Comparison of ENCODE assay signal across 11 cellular contexts in genomic region chr5:79924936-79925893, GRCh38.
DNase-seq lines count a peak whose midpoint lies in the region; FAIRE-seq and TF ChIP-seq lines count a peak whose summit lies in the region.
"Had no signal": no experiment of that assay in that cellular context is flagged by ENCODE, and none has a peak within 500 bp of the region (broad histone marks: within the 10 kb centered on the region; RNA-seq: fewer than 3 reads in every experiment).

No MANE protein-coding gene starts in this region.

- 76 to 78% (median 76%) methylated on average over 9 of the region's 9 CpGs for WGBS in small intestine, 3 donors
- WGBS in neuronal stem cell (ENCODE audit: extremely low coverage in 2 of 2, insufficient read length in 2 of 2, insufficient replicate concordance in 1 of 2), 2 donors: no CpG with 5 or more reads among the region's 9 CpGs

- H2BK120ac ChIP-seq in neuronal stem cell (ENCODE audit: low read depth, low read length): no peak overlapping the region

- H4K20me1 ChIP-seq in Loucy (ENCODE audit: insufficient read depth, low read length, poor library complexity, severe bottlenecking): no peaks in the 10 kb centered on the region

- no peak for FAIRE-seq in small intestine (lab: Jason Lieb, UNC)

- H3K27ac Mint-ChIP-seq in activated naive CD8-positive, alpha-beta T cell treated with anti-CD3 and anti-CD28 coated beads for 36 hours: no peak overlapping the region

- H2BK5ac ChIP-seq in neuronal stem cell (ENCODE audit: low read length): no peak overlapping the region

- H2AFZ ChIP-seq in Loucy (ENCODE audit: low read length) (no peak overlapping the region), neuronal stem cell (ENCODE audit: low read length) (no peak overlapping the region)

- H3K36me3 ChIP-seq in Loucy (ENCODE audit: insufficient read depth, low read length) (no peaks in the 10 kb centered on the region), small intestine (ENCODE audit: control insufficient read depth in 2 of 2, insufficient read depth in 2 of 2, low read length in 2 of 2) (no peaks in the 10 kb centered on the region), neuronal stem cell (replicated peaks in 1 of 2; ENCODE audit: control insufficient read depth in 2 of 2, insufficient read depth in 2 of 2, low read length in 2 of 2) (no peaks in the 10 kb centered on the region)

- H3K4me1 Mint-ChIP-seq in activated naive CD8-positive, alpha-beta T cell treated with anti-CD3 and anti-CD28 coated beads for 36 hours: no peaks in the 10 kb centered on the region

- no peaks in the 10 kb centered on the region for H3K79me2 ChIP-seq in Loucy (ENCODE audit: insufficient read depth, low read length)

- H2AK5ac ChIP-seq in neuronal stem cell (ENCODE audit: low read depth, low read length): no peak overlapping the region

- peaks cover 1% of the 10 kb centered on the region for H3K9me3 Mint-ChIP-seq in activated naive CD8-positive, alpha-beta T cell treated with anti-CD3 and anti-CD28 coated beads for 36 hours

- H3K9me3 ChIP-seq in Loucy (ENCODE audit: insufficient read depth, low read depth, low read length) (no peaks in the 10 kb centered on the region), small intestine (ENCODE audit: control insufficient read depth, low read depth) (peaks cover 1% of the 10 kb centered on the region), neuronal stem cell (replicated peaks in 1 of 2; ENCODE audit: control insufficient read depth in 2 of 2, insufficient read depth in 1 of 2, low read depth in 1 of 2, low read length in 2 of 2) (no peaks in the 10 kb centered on the region)
- H3K9me3 ChIP-seq: mucosa of descending colon had no signal

- no peak overlapping the region for H2BK12ac ChIP-seq in neuronal stem cell (ENCODE audit: low read length)

- no peak overlapping the region for H2BK15ac ChIP-seq in neuronal stem cell (ENCODE audit: low read length)

- no peak overlapping the region for H3K4me3 Mint-ChIP-seq in activated naive CD8-positive, alpha-beta T cell treated with anti-CD3 and anti-CD28 coated beads for 36 hours

- no peaks in the 10 kb centered on the region for H3K9me2 ChIP-seq in Loucy (replicated peaks; ENCODE audit: low read depth, low read length)

- H3K14ac ChIP-seq in neuronal stem cell (ENCODE audit: low read length): no peak overlapping the region

- DNase-seq in ELR (ENCODE audit: low read depth): peak; percentile 53
- DNase-seq in activated naive CD8-positive, alpha-beta T cell treated with anti-CD3 and anti-CD28 coated beads for 36 hours: peak; percentile 14
- DNase-seq in lung microvascular endothelial cell (ENCODE audit: low read depth in 2 of 2): peak; percentile 16 to 66
- no peak for DNase-seq in NCI-H2029 (lab: John Stamatoyannopoulos, UW)
- DNase-seq in mesenteric fat pad (ENCODE audit: low spot score): no peak
- no peak for DNase-seq in small intestine
- no peak for DNase-seq in neuronal stem cell (ENCODE audit: low spot score)
- DNase-seq: central memory CD4-positive, alpha-beta T cell; Right ventricle myocardium superior had no signal

- H3K9ac ChIP-seq in Loucy (ENCODE audit: low read depth, low read length, poor library complexity, severe bottlenecking) (no peak overlapping the region), neuronal stem cell (ENCODE audit: low read depth, low read length, poor library complexity) (no peak overlapping the region)

- peak; percentile 79 for TF ChIP-seq CTCF in Loucy (conservative IDR thresholded peaks at IDR 0.05; ENCODE audit: low read length)

- no peak overlapping the region for H3K4ac ChIP-seq in neuronal stem cell (ENCODE audit: low read length)

- H3K27ac ChIP-seq in small intestine (ENCODE audit: low read depth in 1 of 2, low read length in 1 of 2) (no peak overlapping the region), neuronal stem cell (replicated peaks; ENCODE audit: low read length) (no peak overlapping the region)

- H4K8ac ChIP-seq in neuronal stem cell (ENCODE audit: low read depth, low read length): no peak overlapping the region

- H3K23ac ChIP-seq in neuronal stem cell (ENCODE audit: low read depth, low read length, poor library complexity): no peak overlapping the region

- H3K4me3 ChIP-seq in Loucy (ENCODE audit: low read length, poor library complexity, severe bottlenecking) (no peak overlapping the region), small intestine (ENCODE audit: low read depth in 1 of 2, low read length in 2 of 2) (no peak overlapping the region), neuronal stem cell (ENCODE audit: low read length in 2 of 2) (no peak overlapping the region)
- H3K4me3 ChIP-seq: mucosa of descending colon had no signal

- no peak overlapping the region for H4K91ac ChIP-seq in neuronal stem cell (ENCODE audit: low read depth, low read length, poor library complexity)

- H3K36me3 Mint-ChIP-seq in activated naive CD8-positive, alpha-beta T cell treated with anti-CD3 and anti-CD28 coated beads for 36 hours: no peaks in the 10 kb centered on the region

- H3K79me1 ChIP-seq in neuronal stem cell (ENCODE audit: low read depth, low read length): no peaks in the 10 kb centered on the region

- H3K4me2 ChIP-seq in Loucy (ENCODE audit: low read depth, low read length, poor library complexity, severe bottlenecking) (no peak overlapping the region), neuronal stem cell (ENCODE audit: insufficient read depth, low read length, poor library complexity, severe bottlenecking) (no peak overlapping the region)

- H3K27me3 ChIP-seq in Loucy (ENCODE audit: insufficient read depth, low read length, poor library complexity, severe bottlenecking) (peaks cover 28% of the 10 kb centered on the region), small intestine (ENCODE audit: control insufficient read depth in 2 of 2, insufficient read depth in 2 of 2, low read length in 2 of 2) (peaks cover 0 to 5% of the 10 kb centered on the region in 2 donors), neuronal stem cell (ENCODE audit: control insufficient read depth in 3 of 3, insufficient read depth in 3 of 3, low read depth in 1 of 3, low read length in 3 of 3) (peaks cover 0 to 5% (median 0%) of the 10 kb centered on the region in 3 experiments)

- H3K4me1 ChIP-seq in Loucy (ENCODE audit: insufficient read depth, low read length, poor library complexity, severe bottlenecking): no peaks in the 10 kb centered on the region
- no peaks in the 10 kb centered on the region for H3K4me1 ChIP-seq in small intestine (ENCODE audit: control insufficient read depth in 2 of 2, insufficient read depth in 1 of 2, low read depth in 1 of 2, low read length in 1 of 2)
- peaks cover 0 to 6% of the 10 kb centered on the region in 2 donors for H3K4me1 ChIP-seq in neuronal stem cell (ENCODE audit: control insufficient read depth in 2 of 2, insufficient read depth in 1 of 2, low read depth in 1 of 2, low read length in 2 of 2)

- no peaks in the 10 kb centered on the region for H3K27me3 Mint-ChIP-seq in activated naive CD8-positive, alpha-beta T cell treated with anti-CD3 and anti-CD28 coated beads for 36 hours

- H3F3A ChIP-seq in Loucy (ENCODE audit: low read depth): no peaks in the 10 kb centered on the region

- H3K18ac ChIP-seq in neuronal stem cell (ENCODE audit: low read length): no peak overlapping the region

Comparison
In these comparisons a context has a peak if more than half of its experiments do, and no peak if none do; other contexts are left out.
1. DNase-seq: peak in ELR (single experiment), activated naive CD8-positive, alpha-beta T cell treated with anti-CD3 and anti-CD28 coated beads for 36 hours (single experiment) and lung microvascular endothelial cell (2 of 2); none in NCI-H2029 (single experiment), mesenteric fat pad (single experiment), small intestine (single experiment) and neuronal stem cell (single experiment).